8 cellular contexts compared by ENCODE assay signal in the genomic region with DNA sequence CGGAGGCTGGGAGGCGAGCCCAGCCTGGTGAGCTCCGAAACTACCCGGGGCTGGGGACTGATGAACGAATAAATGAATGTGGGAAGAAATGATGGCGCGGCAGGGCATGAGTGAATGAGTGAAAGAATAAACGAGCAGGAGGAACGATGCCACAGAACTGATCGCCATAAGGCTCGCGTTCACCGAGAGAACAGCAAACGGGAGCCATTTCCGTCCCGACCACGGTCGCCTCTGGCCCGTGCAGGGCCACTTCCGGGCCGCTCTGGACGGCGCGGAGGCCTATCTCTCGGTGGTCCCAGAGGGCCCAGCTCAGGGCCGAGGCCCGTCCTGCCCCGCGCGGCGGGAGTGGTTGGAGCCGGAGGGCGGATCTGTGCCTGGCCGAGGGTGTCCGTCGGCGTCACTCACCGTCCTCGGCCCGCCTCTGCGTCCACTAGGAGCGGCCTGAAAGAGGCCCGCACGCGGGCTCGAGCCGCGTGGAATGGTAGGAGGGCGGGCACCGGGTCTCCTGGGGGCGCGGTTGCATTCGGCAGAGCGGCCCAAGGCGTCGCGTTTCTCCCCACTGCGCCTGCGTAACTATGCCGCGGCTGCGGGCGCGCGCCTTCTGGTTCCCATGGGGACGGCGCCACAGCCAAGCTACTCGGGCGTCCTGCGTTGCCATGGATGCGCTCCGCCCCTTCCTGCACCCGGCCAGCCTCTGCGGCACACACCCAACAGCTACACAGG. TPM values are rescaled to one million over a fixed set of nuclear protein-coding genes. Genes with fewer than 3 reads are reported as not detected.
A peak's percentile ranks its signal among the peaks of the same experiment; 100 is the strongest.
DNase-seq lines count a peak whose midpoint lies in the region; ATAC-seq and TF ChIP-seq lines count a peak whose summit lies in the region.

A gene (minus strand): TSS at position 480 of the 723 bp plus-strand sequence. CDS start 5,116 bp downstream, outside the sequence.

- TF ChIP-seq CTCF in OCI-LY1 (IDR thresholded peaks at IDR 0.05; ENCODE audit: low read length) = no peak
- TF ChIP-seq CTCF in mucosa of descending colon (IDR thresholded peaks at IDR 0.05) = no peak

- intact Hi-C loops in mucosa of descending colon (cut with DNase I, micrococcal nuclease) = no loop called here

- H3F3A ChIP-seq in OCI-LY1 (ENCODE audit: insufficient read depth, low read length) = no peaks in the 10 kb centered on the region

- H3K36me3 ChIP-seq in OCI-LY1 (ENCODE audit: insufficient read depth, low read length) (no peaks in the 10 kb centered on the region), mucosa of descending colon (ENCODE audit: low read depth) (no peaks in the 10 kb centered on the region)

- H3K27ac ChIP-seq in OCI-LY1 (ENCODE audit: low read depth, low read length, poor library complexity, severe bottlenecking) (peak within 1 kb of the TSS; percentile 71), epithelial cell of prostate (peak within 1 kb of the TSS; percentile 89)

- H3K4me2 ChIP-seq in OCI-LY1 (ENCODE audit: low read length) = peak within 1 kb of the TSS; percentile 92

- H2AFZ ChIP-seq in OCI-LY1 (ENCODE audit: low read length) = 0 out of 2 replicates have a peak within 1 kb of the TSS, but pooled peaks have one; percentile 29

- peaks cover 15% of the 10 kb centered on the region for H3K4me1 ChIP-seq in OCI-LY1 (ENCODE audit: insufficient read depth, low read length, severe bottlenecking)
- H3K4me1 ChIP-seq in mucosa of descending colon (ENCODE audit: low read depth) = no peaks in the 10 kb centered on the region

- H3K9me2 ChIP-seq in OCI-LY1 (ENCODE audit: low read depth, low read length) = no peaks in the 10 kb centered on the region

- DNase-seq in DMS 273 (lab: John Stamatoyannopoulos, UW; ENCODE audit: unreplicated experiment) (peak; percentile 98), HuH-7 (ENCODE audit: low spot score) (peak; percentile 99), activated T-cell treated with anti-CD3 and anti-CD28 coated beads for 1 hour (ENCODE audit: low read depth) (peak; percentile 95), epithelial cell of prostate (ENCODE audit: low read depth, low spot score) (peak; percentile 64), mucosa of descending colon (peak; percentile 98 to 99 (median 98))
- peak; percentile 88 to 95 for DNase-seq in stimulated activated CD8-positive, alpha-beta memory T cell treated with anti-CD3 and anti-CD28 coated beads, Interleukin-4, amount 100 ng/mL, for 1 hour (ENCODE audit: low read depth in 2 of 2, low spot score in 1 of 2)

- no peaks in the 10 kb centered on the region for H3K27me3 ChIP-seq in OCI-LY1 (ENCODE audit: insufficient read depth, low read length)

- H4K20me1 ChIP-seq in OCI-LY1 (ENCODE audit: insufficient read depth, low read length) = no peaks in the 10 kb centered on the region

- H3K9ac ChIP-seq in OCI-LY1 (ENCODE audit: low read length) = peak within 1 kb of the TSS; percentile 93

- ATAC-seq in GM21526 (IDR thresholded peaks at IDR 0.05; ENCODE audit: low FRiP score, unreplicated experiment) (peak; percentile 78), mucosa of descending colon (peak; percentile 95)

- H3K9me3 ChIP-seq in OCI-LY1 (ENCODE audit: low read length) = no peaks in the 10 kb centered on the region
- no peaks in the 10 kb centered on the region for H3K9me3 ChIP-seq in mucosa of descending colon

- peak within 1 kb of the TSS; percentile 83 for H3K4me3 ChIP-seq in OCI-LY1 (ENCODE audit: low read depth, low read length, poor library complexity, severe bottlenecking)
- peak within 1 kb of the TSS; percentile 54 for H3K4me3 ChIP-seq in mucosa of descending colon

- no peaks in the 10 kb centered on the region for H3K79me2 ChIP-seq in OCI-LY1 (ENCODE audit: insufficient read depth, low read length)

RNA-seq across cellular contexts. Expression of the gene that starts here (rescaled TPM):
- 1 to 10 TPM; 1.1 to 1.9 (median 1.2) TPM for total RNA-seq in mucosa of descending colon

Comparison
In these comparisons a context has a peak if more than half of its experiments do, and no peak if none do; other contexts are left out.
1. Peak in every context shown above with its lines: DNase-seq, ATAC-seq, H3K4me3 ChIP-seq and H3K27ac ChIP-seq.